In genomic region chr1:165630629-165631402, GRCh38 we compare ENCODE assay signal across 1 cellular context.
TF ChIP-seq lines count a peak whose summit lies in the region.

TSS of gene MGST3 (plus strand) at chr1:165631234. CDS start at chr1:165649848, 18,614 bp downstream.

TF ChIP-seq in HCT116, 20 proteins besides CTCF, POLR2A, EP300 and RAD21 (continued from another document):
- TF ChIP-seq YY1 (IDR thresholded peaks at IDR 0.05; ENCODE audit: extremely low read depth, insufficient replicate concordance, low read depth, low read length) = no peak
